ENCODE assay signal across 18 cellular contexts in genomic region chr1:37035014-37035686, GRCh38. TPM values are rescaled to one million over a fixed set of nuclear protein-coding genes. Genes with fewer than 3 reads are reported as not detected.
DNase-seq lines count a peak whose midpoint lies in the region; ATAC-seq and TF ChIP-seq lines count a peak whose summit lies in the region.
"Had no signal": no experiment of that assay in that cellular context is flagged by ENCODE, and none has a peak within 500 bp of the region (broad histone marks: within the 10 kb centered on the region; RNA-seq: fewer than 3 reads in every experiment).

No MANE protein-coding gene starts in this region.

- no peaks in the 10 kb centered on the region for H3K36me3 ChIP-seq in BE2C
- H3K36me3 ChIP-seq: brain microvascular endothelial cell, right lobe of liver had no signal

- H3K36me3 Mint-ChIP-seq in WTC11 (no peaks in the 10 kb centered on the region), memory B cell (no peaks in the 10 kb centered on the region)
- H3K36me3 Mint-ChIP-seq in activated CD4-positive, alpha-beta memory T cell treated with anti-CD3 and anti-CD28 coated beads for 36 hours: no peaks in the 10 kb centered on the region

- peaks cover 4% of the 10 kb centered on the region; the same call in 1 of the 2 replicates for H3K27me3 ChIP-seq in BE2C

- peaks cover 71% of the 10 kb centered on the region for H3K27me3 Mint-ChIP-seq in WTC11 (ENCODE audit: low read depth)
- peaks cover 26% of the 10 kb centered on the region for H3K27me3 Mint-ChIP-seq in memory B cell
- peaks cover 58% of the 10 kb centered on the region for H3K27me3 Mint-ChIP-seq in activated CD4-positive, alpha-beta memory T cell treated with anti-CD3 and anti-CD28 coated beads for 36 hours

- no peak for ATAC-seq in WTC11
- ATAC-seq in memory B cell (ENCODE audit: low read depth): no peak
- no peak for ATAC-seq in HG03571 (IDR thresholded peaks at IDR 0.05; ENCODE audit: unreplicated experiment)
- ATAC-seq in HG02763 (IDR thresholded peaks at IDR 0.05; ENCODE audit: unreplicated experiment): no peak
- ATAC-seq: HCT116; right lobe of liver; Right ventricle myocardium inferior; stimulated activated naive CD8-positive, alpha-beta T cell treated with anti-CD3 and anti-CD28 coated beads, Interleukin-15, Interleukin-2, amounts not matched to agents 100 U/mL and 50 U/mL, for 24 hours had no signal

- H3K9me3 ChIP-seq in BE2C: no peaks in the 10 kb centered on the region
- H3K9me3 ChIP-seq: right lobe of liver had no signal

- no peaks in the 10 kb centered on the region for H3K9me3 Mint-ChIP-seq in WTC11
- H3K9me3 Mint-ChIP-seq in memory B cell: no peaks in the 10 kb centered on the region
- H3K9me3 Mint-ChIP-seq in activated CD4-positive, alpha-beta memory T cell treated with anti-CD3 and anti-CD28 coated beads for 36 hours: no peaks in the 10 kb centered on the region
- H3K9me3 Mint-ChIP-seq: activated CD4-positive, alpha-beta memory T cell treated with anti-CD3 and anti-CD28 coated beads, Interleukin-2, amount 10 ng/mL, durations not matched to agents 7 days and 5 days had no signal

- peak overlapping the region; percentile 69 for H3K4me3 Mint-ChIP-seq in WTC11
- H3K4me3 Mint-ChIP-seq in memory B cell: peak overlapping the region; percentile 81
- H3K4me3 Mint-ChIP-seq in activated CD4-positive, alpha-beta memory T cell treated with anti-CD3 and anti-CD28 coated beads for 36 hours: no peak overlapping the region
- H3K4me3 Mint-ChIP-seq: activated CD4-positive, alpha-beta memory T cell treated with anti-CD3 and anti-CD28 coated beads, Interleukin-2, amount 10 ng/mL, durations not matched to agents 7 days and 5 days had no signal

- CTCF ChIA-PET in WTC11 (lab: Charles Lee): interaction anchor here (0.8 to 1.9 kb wide), 12 partner anchors 17 to 459 kb away, joined by 3 to 9 read pairs (median 6); no protein-coding TSS in a partner anchor
- CTCF ChIA-PET in activated CD4-positive, alpha-beta memory T cell treated with anti-CD3 and anti-CD28 coated beads for 36 hours (lab: Charles Lee): no interaction called here

- intact Hi-C loops in activated CD4-positive, alpha-beta memory T cell treated with anti-CD3 and anti-CD28 coated beads for 36 hours (cut with micrococcal nuclease): no loop called here

- no peak for DNase-seq in BE2C
- DNase-seq in GM20000 (ENCODE audit: low spot score): peak; percentile 29
- peak; percentile 59 for DNase-seq in WTC11 (ENCODE audit: low spot score)
- DNase-seq in memory B cell (ENCODE audit: low spot score in 2 of 2): no peak
- DNase-seq in T-helper 1 cell: no peak
- no peak for DNase-seq in activated CD4-positive, alpha-beta memory T cell treated with anti-CD3 and anti-CD28 coated beads for 36 hours
- DNase-seq: activated CD4-positive, alpha-beta memory T cell treated with anti-CD3 and anti-CD28 coated beads, Interleukin-2, amount 10 ng/mL, durations not matched to agents 7 days and 5 days; brain microvascular endothelial cell; right lobe of liver; stimulated activated CD4-positive, alpha-beta T cell treated with anti-CD3 and anti-CD28 coated beads, Interleukin-4, amount 100 ng/mL, for 4 hours; T-helper 9 cell had no signal

- POLR2A ChIA-PET in WTC11 (lab: Charles Lee): interaction anchor here (0.8 kb wide), 1 partner anchor 281 kb away, joined by 4 read pairs; no protein-coding TSS in a partner anchor
- POLR2A ChIA-PET in activated CD4-positive, alpha-beta memory T cell treated with anti-CD3 and anti-CD28 coated beads for 36 hours (lab: Charles Lee): no interaction called here

- TF ChIP-seq CTCF in BE2C (IDR thresholded peaks at IDR 0.05; ENCODE audit: low read depth, low read length) (no peak), GM20000 (IDR thresholded peaks at IDR 0.05; ENCODE audit: extremely low read depth, missing control alignments) (no peak), WTC11 (IDR thresholded peaks at IDR 0.05) (no peak)

- H3K4me1 Mint-ChIP-seq in WTC11: peaks cover 66% of the 10 kb centered on the region
- peaks cover 34% of the 10 kb centered on the region for H3K4me1 Mint-ChIP-seq in memory B cell
- H3K4me1 Mint-ChIP-seq in activated CD4-positive, alpha-beta memory T cell treated with anti-CD3 and anti-CD28 coated beads for 36 hours (ENCODE audit: low read depth): peaks cover 3% of the 10 kb centered on the region
- H3K4me1 Mint-ChIP-seq: activated CD4-positive, alpha-beta memory T cell treated with anti-CD3 and anti-CD28 coated beads, Interleukin-2, amount 10 ng/mL, durations not matched to agents 7 days and 5 days had no signal

- no peak overlapping the region for H3K27ac Mint-ChIP-seq in WTC11
- no peak overlapping the region for H3K27ac Mint-ChIP-seq in memory B cell
- H3K27ac Mint-ChIP-seq in activated CD4-positive, alpha-beta memory T cell treated with anti-CD3 and anti-CD28 coated beads for 36 hours: no peak overlapping the region
- H3K27ac Mint-ChIP-seq: activated CD4-positive, alpha-beta memory T cell treated with anti-CD3 and anti-CD28 coated beads, Interleukin-2, amount 10 ng/mL, durations not matched to agents 7 days and 5 days had no signal

- H3K4me1 ChIP-seq in BE2C: peaks cover 9% of the 10 kb centered on the region
- H3K4me1 ChIP-seq: right lobe of liver had no signal

- peak overlapping the region; percentile 39 for H3K4me3 ChIP-seq in BE2C (ENCODE audit: low read depth, low read length)
- H3K4me3 ChIP-seq: right lobe of liver had no signal

TF ChIP-seq in WTC11, 78 proteins besides CTCF, POLR2A, EP300 and RAD21:
- TF ChIP-seq ERG (CRISPR knock-in tag; IDR thresholded peaks at IDR 0.05) (no peak), CBFB (CRISPR knock-in tag; IDR thresholded peaks at IDR 0.05; ENCODE audit: low read depth) (no peak), FOXK1 (CRISPR knock-in tag; IDR thresholded peaks at IDR 0.05) (no peak), IRF1 (CRISPR knock-in tag; IDR thresholded peaks at IDR 0.05) (no peak), PRDM15 (CRISPR knock-in tag; IDR thresholded peaks at IDR 0.05) (no peak), ELF4 (CRISPR knock-in tag; IDR thresholded peaks at IDR 0.05; ENCODE audit: low read depth) (no peak), NFYB (CRISPR knock-in tag; conservative IDR thresholded peaks at IDR 0.05; ENCODE audit: low read depth) (no peak), NR1H2 (CRISPR knock-in tag; IDR thresholded peaks at IDR 0.05) (no peak), ZNF423 (CRISPR knock-in tag; IDR thresholded peaks at IDR 0.05) (no peak), NR3C1 (CRISPR knock-in tag; conservative IDR thresholded peaks at IDR 0.05; ENCODE audit: low read depth) (no peak), HMGA2 (CRISPR knock-in tag; IDR thresholded peaks at IDR 0.05) (no peak), ZNF232 (CRISPR knock-in tag; IDR thresholded peaks at IDR 0.05) (no peak)

RNA-seq across cellular contexts. Expression of gene GRIK3, which starts 0.8 kb away (rescaled TPM):
- 9.3 TPM for polyA plus RNA-seq in BE2C (2012; ENCODE audit: insufficient read depth, insufficient read length, low read depth)
- 3.7 to 5.5 TPM (median 4.3 TPM) in 3 replicates for total RNA-seq in WTC11 (2021)
- total RNA-seq in activated CD4-positive, alpha-beta memory T cell treated with anti-CD3 and anti-CD28 coated beads for 36 hours: not detected
- total RNA-seq: activated CD4-positive, alpha-beta memory T cell treated with anti-CD3 and anti-CD28 coated beads, Interleukin-2, amount 10 ng/mL, durations not matched to agents 7 days and 5 days; G401; MCF 10A had no signal

Comparison
In these comparisons a context has a peak if more than half of its experiments do, and no peak if none do; other contexts are left out.
1. DNase-seq: peak in GM20000 (single experiment) and WTC11 (single experiment); none in BE2C (single experiment), memory B cell (0 of 2), T-helper 1 cell (0 of 5) and activated CD4-positive, alpha-beta memory T cell treated with anti-CD3 and anti-CD28 coated beads for 36 hours (single experiment).